Comparison of ENCODE assay signal across 25 cellular contexts in the genomic region with DNA sequence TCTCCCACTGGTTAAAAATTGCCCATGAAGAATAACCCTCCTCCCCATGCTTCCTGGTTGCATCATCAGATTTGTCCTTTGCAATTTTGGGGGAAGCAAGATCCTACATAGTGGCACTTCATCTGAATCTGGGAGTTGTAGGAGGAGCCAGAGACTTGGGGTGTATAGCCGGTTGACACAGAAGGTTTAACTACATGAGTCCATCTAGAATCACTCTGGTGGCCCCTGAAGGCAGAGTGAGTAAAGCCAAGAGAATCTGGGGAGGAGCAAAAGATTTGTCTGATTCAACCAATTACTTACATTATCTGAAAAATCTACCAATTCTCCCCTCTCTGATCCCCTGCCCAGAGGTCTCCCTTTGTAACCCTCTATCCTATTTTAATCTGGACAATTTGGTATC. TPM values are rescaled to one million over a fixed set of nuclear protein-coding genes. Genes with fewer than 3 reads are reported as not detected.
DNase-seq lines count a peak whose midpoint lies in the region; ATAC-seq and TF ChIP-seq lines count a peak whose summit lies in the region.
"Had no signal": no experiment of that assay in that cellular context is flagged by ENCODE, and none has a peak within 500 bp of the region (broad histone marks: within the 10 kb centered on the region; RNA-seq: fewer than 3 reads in every experiment).

No MANE protein-coding gene starts in this region.

- H3K9me3 ChIP-seq in neural progenitor cell (ENCODE audit: low read depth) (no peaks in the 10 kb centered on the region), heart left ventricle (no peaks in the 10 kb centered on the region)

- H3K27ac ChIP-seq in GM23338 (ENCODE audit: low read depth): no peak overlapping the region
- no peak overlapping the region for H3K27ac ChIP-seq in neural progenitor cell
- no peak overlapping the region for H3K27ac ChIP-seq in heart left ventricle
- H3K27ac ChIP-seq: HL-60, PC-9, SK-N-MC had no signal

- H3K4me3 ChIP-seq in GM23338: no peak overlapping the region
- no peak overlapping the region for H3K4me3 ChIP-seq in epithelial cell of esophagus (ENCODE audit: low read length)
- no peak overlapping the region for H3K4me3 ChIP-seq in neural progenitor cell
- H3K4me3 ChIP-seq in heart left ventricle: no peak overlapping the region
- H3K4me3 ChIP-seq: PC-9, SK-N-MC had no signal

- H3K36me3 Mint-ChIP-seq in GM23338 (ENCODE audit: low read depth): no peaks in the 10 kb centered on the region
- no peaks in the 10 kb centered on the region for H3K36me3 Mint-ChIP-seq in neural progenitor cell
- H3K36me3 Mint-ChIP-seq: IgD-negative memory B cell had no signal

- H3K4me3 Mint-ChIP-seq in GM23338 (no peak overlapping the region), neural progenitor cell (no peak overlapping the region)
- H3K4me3 Mint-ChIP-seq: IgD-negative memory B cell had no signal

- ATAC-seq in GM23338: peak; percentile 55; the same call in 2 of the 3 replicates
- ATAC-seq in heart left ventricle: no peak
- no peak for ATAC-seq in GM21717 (IDR thresholded peaks at IDR 0.05; ENCODE audit: unreplicated experiment)

- H4K20me1 ChIP-seq in GM23338 (replicated peaks; ENCODE audit: insufficient read depth): no peaks in the 10 kb centered on the region
- no peaks in the 10 kb centered on the region for H4K20me1 ChIP-seq in neural progenitor cell (ENCODE audit: low read depth)

- no peaks in the 10 kb centered on the region for H3K9me2 ChIP-seq in GM23338 (ENCODE audit: insufficient read depth)

- H3K27me3 Mint-ChIP-seq in GM23338 (ENCODE audit: insufficient read depth, low read depth, poor library complexity) (peaks cover 5% of the 10 kb centered on the region), neural progenitor cell (ENCODE audit: insufficient read depth, low read depth) (peaks cover 2% of the 10 kb centered on the region)

- H3K9ac ChIP-seq in neural progenitor cell: no peak overlapping the region

- peak; percentile 39 for DNase-seq in GM23338 (ENCODE audit: low spot score)
- DNase-seq in RPMI7951 (ENCODE audit: low read depth): peak; percentile 4
- DNase-seq in epithelial cell of esophagus (ENCODE audit: low read depth): peak; percentile 29
- peak; percentile 9 for DNase-seq in neural progenitor cell (ENCODE audit: low spot score)
- DNase-seq in heart left ventricle: no peak
- DNase-seq in KG1 (lab: John Stamatoyannopoulos, UW): no peak
- DNase-seq: DMS153; DND-41; GOT3; Kasumi-1; NCI-H1105 treated with DMSO at 0.1 percent for 48 hours; NCI-H146; NCI-H2029; NCI-H446 treated with DMSO at 0.1 percent for 48 hours; NCI-H526; NCI-H82; NK-92 treated with Interleukin-12 subunit alpha and Interleukin-12 subunit beta, amount 100 ng/mL, for 24 hours; PC-9; SIG-M5 had no signal

- no peaks in the 10 kb centered on the region for H3F3A ChIP-seq in GM23338 (replicated peaks; ENCODE audit: low read depth)
- H3F3A ChIP-seq in neural progenitor cell (ENCODE audit: low read depth): no peaks in the 10 kb centered on the region

- 33 to 53% (median 48%) methylated on average over 1 of the region's 1 CpG for WGBS in heart left ventricle, 4 donors

- H3K27ac Mint-ChIP-seq in GM23338 (peak overlapping the region; percentile 89), neural progenitor cell (no peak overlapping the region)
- H3K27ac Mint-ChIP-seq: IgD-negative memory B cell had no signal

- H3K36me3 ChIP-seq in GM23338 (ENCODE audit: insufficient read depth) (no peaks in the 10 kb centered on the region), neural progenitor cell (no peaks in the 10 kb centered on the region), heart left ventricle (no peaks in the 10 kb centered on the region)

- TF ChIP-seq CTCF in GM23338 (conservative IDR thresholded peaks at IDR 0.05; ENCODE audit: low read depth in 2 of 2): no peak
- TF ChIP-seq CTCF in epithelial cell of esophagus (IDR thresholded peaks at IDR 0.05; ENCODE audit: insufficient read depth, low read depth, low read length, missing control alignments): no peak
- TF ChIP-seq CTCF in neural progenitor cell (IDR thresholded peaks at IDR 0.05): no peak
- no peak for TF ChIP-seq CTCF in heart left ventricle (IDR thresholded peaks at IDR 0.05)

- H3K79me2 ChIP-seq in GM23338 (replicated peaks; ENCODE audit: insufficient read depth) (0 out of 2 replicates have a peak, but pooled peaks cover 4% of the 10 kb centered on the region), neural progenitor cell (ENCODE audit: low read depth) (no peaks in the 10 kb centered on the region)

- H3K4me1 Mint-ChIP-seq in GM23338 (peaks cover 27% of the 10 kb centered on the region), neural progenitor cell (no peaks in the 10 kb centered on the region)
- H3K4me1 Mint-ChIP-seq: IgD-negative memory B cell had no signal

- no peak for TF ChIP-seq POLR2A in heart left ventricle (IDR thresholded peaks at IDR 0.05)

- no peak overlapping the region for H3K4me2 ChIP-seq in GM23338
- no peak overlapping the region for H3K4me2 ChIP-seq in neural progenitor cell
- H3K4me2 ChIP-seq: PC-9 had no signal

- H2AFZ ChIP-seq in GM23338 (no peak overlapping the region), neural progenitor cell (replicated peaks) (no peak overlapping the region)
- H2AFZ ChIP-seq: PC-9 had no signal

- H3K4me1 ChIP-seq in GM23338 (ENCODE audit: insufficient read depth) (peaks cover 16% of the 10 kb centered on the region), neural progenitor cell (no peaks in the 10 kb centered on the region), heart left ventricle (no peaks in the 10 kb centered on the region)

- intact Hi-C loops in heart left ventricle (cut with DNase I): no loop called here

- no peaks in the 10 kb centered on the region for H3K27me3 ChIP-seq in GM23338 (ENCODE audit: insufficient read depth)
- H3K27me3 ChIP-seq in neural progenitor cell: no peaks in the 10 kb centered on the region
- H3K27me3 ChIP-seq in heart left ventricle: peaks cover 0 to 31% (median 7%) of the 10 kb centered on the region in 9 donors

- H3K9me3 Mint-ChIP-seq in GM23338 (no peaks in the 10 kb centered on the region), neural progenitor cell (no peaks in the 10 kb centered on the region)
- H3K9me3 Mint-ChIP-seq: IgD-negative memory B cell had no signal

RNA-seq across cellular contexts. Expression of gene SYN2, which starts 50.1 kb away (rescaled TPM):
- total RNA-seq in GM23338 (2014; rRNA removed; shearing (Covaris generic)): 7.5 and 8.5 TPM in 2 replicates
- polyA plus RNA-seq in GM23338 (2016; fragmentation: Nextera tagmentation; extraction: Ambion mirVana): 2.2 and 2.7 TPM in 2 replicates
- total RNA-seq in RPMI7951 (2014; rRNA removed; shearing (Covaris generic)): not detected in 2 replicates
- total RNA-seq in neural progenitor cell (ENCODE audit: low replicate concordance): 0.84 and 3.1 TPM in 2 replicates
- 1 to 10 TPM in 7 of 9 donors, under 1 TPM in 1, not detected in 1; 0.96 to 5.1 (median 1.4) TPM for total RNA-seq in heart left ventricle
- polyA plus RNA-seq in heart left ventricle: 1 to 10 TPM; 1.3 to 1.4 TPM
- total RNA-seq: G401, M059J had no signal
- polyA plus RNA-seq: IgD-negative memory B cell had no signal

Comparison
In these comparisons a context has a peak if more than half of its experiments do, and no peak if none do; other contexts are left out.
1. DNase-seq: peak in GM23338 (single experiment), RPMI7951 (single experiment), epithelial cell of esophagus (single experiment) and neural progenitor cell (single experiment); none in heart left ventricle (0 of 5) and KG1 (single experiment).